ENCODE assay signal across 8 cellular contexts in the genomic region with DNA sequence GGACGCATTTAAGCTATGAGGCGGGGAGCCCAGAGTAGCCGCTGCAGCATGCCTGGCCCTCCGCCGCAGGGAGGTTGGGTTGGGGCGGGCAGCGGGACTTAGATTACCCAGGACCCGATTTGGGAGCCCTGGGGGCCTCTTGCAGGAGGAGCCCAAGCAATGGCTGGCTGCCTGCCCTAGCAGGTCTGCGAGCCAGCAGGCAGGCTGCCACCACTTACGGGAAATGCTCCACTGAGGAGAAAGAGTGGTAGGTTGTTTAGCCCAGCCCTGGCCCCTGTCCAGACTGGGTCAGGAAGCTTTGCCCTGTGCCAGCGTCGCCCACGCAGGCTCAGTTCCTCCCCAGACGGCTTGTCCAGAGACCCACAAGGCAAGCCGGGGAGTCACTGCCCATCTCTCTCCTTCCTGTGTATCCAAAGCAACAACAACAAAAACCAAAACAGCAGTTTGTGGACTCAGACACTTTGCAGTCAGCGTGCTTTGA. TPM values are rescaled to one million over a fixed set of nuclear protein-coding genes. Genes with fewer than 3 reads are reported as not detected.
DNase-seq lines count a peak whose midpoint lies in the region; ATAC-seq and TF ChIP-seq lines count a peak whose summit lies in the region.

No MANE protein-coding gene starts in this region.

- intact Hi-C loops in adrenal gland (cut with DNase I) (no loop called here), heart right ventricle (cut with DNase I) (loop anchor here in 7 of 10 donors (1.0 to 10.0 kb wide), 12 partner anchors 38 to 113 kb away; a partner anchor contains a TSS)

- 2 to 11% (median 6%) methylated on average over 8 to 16 of the region's 16 CpGs for WGBS in adrenal gland, 4 donors
- WGBS in heart right ventricle, 2 donors, result 1 to 3% methylated on average over 16 of the region's 16 CpGs

- H3K9me3 ChIP-seq in adrenal gland (replicated peaks in 1 of 3) (no peaks in the 10 kb centered on the region), heart right ventricle (no peaks in the 10 kb centered on the region)

- TF ChIP-seq CTCF in adrenal gland (IDR thresholded peaks at IDR 0.05) (no peak), heart right ventricle (IDR thresholded peaks at IDR 0.05) (no peak)

- ATAC-seq in heart right ventricle (peak; percentile 76 to 94 (median 85)), GM19452 (IDR thresholded peaks at IDR 0.05; ENCODE audit: unreplicated experiment) (no peak)

- DNase-seq in GOT3 (lab: John Stamatoyannopoulos, UW) (peak; percentile 78), adrenal gland (peak; percentile 90 to 98 (median 97)), heart right ventricle (peak; percentile 93 to 96), putamen (ENCODE audit: low spot score) (peak; percentile 85), 8988T (no peak), NCI-H526 (lab: John Stamatoyannopoulos, UW) (no peak)
- no peak for DNase-seq in NK-92 treated with Interleukin-12 subunit alpha and Interleukin-12 subunit beta, amount 100 ng/mL, for 24 hours (lab: John Stamatoyannopoulos, UW)

- H3K4me1 ChIP-seq in adrenal gland (replicated peaks in 1 of 2) (peaks cover 37 to 43% of the 10 kb centered on the region in 2 donors), heart right ventricle (peaks cover 18 to 53% (median 39%) of the 10 kb centered on the region in 9 donors)

- no peaks in the 10 kb centered on the region for H3K27me3 ChIP-seq in adrenal gland
- no peaks in the 10 kb centered on the region for H3K27me3 ChIP-seq in heart right ventricle

- TF ChIP-seq POLR2A in adrenal gland (IDR thresholded peaks at IDR 0.05), result peak in 1 of 2 donors; percentile 72

- H3K27ac ChIP-seq in adrenal gland (peak overlapping the region; percentile 64 to 94 (median 85)), heart right ventricle (peak overlapping the region; percentile 93 to 100 (median 95))

- H3K4me3 ChIP-seq in adrenal gland (no peak overlapping the region), heart right ventricle (peak overlapping the region in 4 of 10 donors; percentile 1 to 14 (median 4))

- H3K36me3 ChIP-seq in adrenal gland (replicated peaks in 1 of 2) (no peaks in the 10 kb centered on the region), heart right ventricle (no peaks in the 10 kb centered on the region)

RNA-seq across cellular contexts. Expression of a gene that starts 10.3 kb away (rescaled TPM):
- 1 to 10 TPM in 2 of 8 donors, under 1 TPM in 5, not detected in 1; 0.17 to 1.3 (median 0.39) TPM for total RNA-seq in adrenal gland
- under 1 TPM; 0.40 to 0.80 (median 0.68) TPM for polyA plus RNA-seq in adrenal gland
- under 1 TPM in 5 of 10 donors, not detected in 5; 0.13 to 0.44 (median 0.23) TPM for total RNA-seq in heart right ventricle
- under 1 TPM; 0.04 to 0.15 TPM for polyA plus RNA-seq in heart right ventricle

RNA-seq across cellular contexts. Expression of a gene that starts 48.1 kb away (rescaled TPM):
- total RNA-seq in adrenal gland (10 to 100 TPM in 7 of 8 donors, 1 to 10 TPM in 1; 6.5 to 48.1 (median 20.6) TPM), heart right ventricle (10 to 100 TPM in 3 of 10 donors, 1 to 10 TPM in 7; 5.1 to 50.8 (median 8.7) TPM)
- polyA plus RNA-seq in adrenal gland (10 to 100 TPM in 1 of 3 donors, 1 to 10 TPM in 2; 4.4 to 37.2 (median 7.9) TPM), heart right ventricle (10 to 100 TPM in 1 of 2 donors, 1 to 10 TPM in 1; 2.1 to 25.3 TPM)

Comparison
In these comparisons a context has a peak if more than half of its experiments do, and no peak if none do; other contexts are left out.
1. DNase-seq: peak in GOT3 (single experiment), adrenal gland (7 of 7), heart right ventricle (2 of 2) and putamen (single experiment); none in 8988T (single experiment), NK-92 treated with Interleukin-12 subunit alpha and Interleukin-12 subunit beta, amount 100 ng/mL, for 24 hours (single experiment) and NCI-H526 (0 of 2).
2. intact Hi-C loops: an anchor here in heart right ventricle (1.0 to 10.0 kb wide); none called in adrenal gland.